Comparison of ENCODE assay signal across 35 cellular contexts in the genomic region with DNA sequence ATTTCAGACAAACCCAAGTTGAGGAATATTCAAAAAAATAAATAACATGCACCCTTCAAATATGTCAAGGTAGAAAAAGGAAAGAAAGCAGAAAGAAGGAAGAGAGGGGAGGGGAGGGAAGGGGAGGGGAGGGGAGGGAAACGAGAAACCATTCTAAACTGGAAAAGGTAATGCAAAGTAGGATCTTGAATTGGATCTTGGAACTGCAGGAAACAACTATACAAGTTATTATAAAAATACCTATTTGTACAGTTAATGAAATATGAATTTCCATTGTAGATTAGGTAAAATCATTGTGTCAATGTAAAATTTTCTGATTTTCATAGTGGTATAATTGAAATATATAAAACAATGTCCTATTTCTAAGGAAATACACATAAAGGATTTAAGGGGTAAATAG.
"Had no signal": no experiment of that assay in that cellular context is flagged by ENCODE, and none has a peak within 500 bp of the region (broad histone marks: within the 10 kb centered on the region; RNA-seq: fewer than 3 reads in every experiment).

No MANE protein-coding gene starts in this region.

- H3K27me3 ChIP-seq: MG63 had no signal

- DNase-seq: Karpas-422, Kasumi-1, MG63, MM.1S, MV-4-11, NCI-H1048, NCI-H1105, NCI-H1105 treated with DMSO at 0.1 percent for 48 hours, NCI-H1417, NCI-H1417 treated with DMSO at 0.1 percent for 48 hours, NCI-H1436, NCI-H1436 treated with DMSO at 0.1 percent for 48 hours, NCI-H146, NCI-H1694, NCI-H1694 treated with DMSO at 0.1 percent for 48 hours, NCI-H187, NCI-H187 treated with DMSO at 0.1 percent for 48 hours, NCI-H1930, NCI-H2029, NCI-H2029 treated with DMSO at 0.1 percent for 48 hours, NCI-H2081, NCI-H2081 treated with DMSO at 0.1 percent for 48 hours, NCI-H2107, NCI-H2171, NCI-H2171 treated with DMSO at 0.1 percent for 48 hours, NCI-H2227 treated with DMSO at 0.1 percent for 48 hours, NCI-H226, NCI-H345, NCI-H446, NCI-H446 treated with DMSO at 0.1 percent for 48 hours, NCI-H510A, NCI-H510A treated with DMSO at 0.1 percent for 48 hours, NCI-H524, NCI-H524 treated with DMSO at 0.1 percent for 48 hours, NCI-H526 had no signal

- H3K36me3 ChIP-seq: MG63 had no signal

- H3K9me3 ChIP-seq: MG63 had no signal

- H3K4me3 ChIP-seq: MG63 had no signal
